ENCODE assay signal across 5 cellular contexts in genomic region chr10:29208816-29209215, GRCh38.
"Had no signal": no experiment of that assay in that cellular context is flagged by ENCODE, and none has a peak within 500 bp of the region (broad histone marks: within the 10 kb centered on the region; RNA-seq: fewer than 3 reads in every experiment).

No MANE protein-coding gene starts in this region.

- H3K4me3 Mint-ChIP-seq: GM23338, H9 had no signal

- H3K27ac Mint-ChIP-seq: GM23338, H9 had no signal

- ATAC-seq: GM23338, K562 had no signal

- H3K4me2 ChIP-seq: GM23338 had no signal

- DNase-seq: H9, HCEC 1CT, IMR-90 had no signal

- H2AFZ ChIP-seq: GM23338 had no signal

- H3K4me3 ChIP-seq: GM23338, K562 had no signal
